Comparison of ENCODE assay signal across 14 cellular contexts in the genomic region with DNA sequence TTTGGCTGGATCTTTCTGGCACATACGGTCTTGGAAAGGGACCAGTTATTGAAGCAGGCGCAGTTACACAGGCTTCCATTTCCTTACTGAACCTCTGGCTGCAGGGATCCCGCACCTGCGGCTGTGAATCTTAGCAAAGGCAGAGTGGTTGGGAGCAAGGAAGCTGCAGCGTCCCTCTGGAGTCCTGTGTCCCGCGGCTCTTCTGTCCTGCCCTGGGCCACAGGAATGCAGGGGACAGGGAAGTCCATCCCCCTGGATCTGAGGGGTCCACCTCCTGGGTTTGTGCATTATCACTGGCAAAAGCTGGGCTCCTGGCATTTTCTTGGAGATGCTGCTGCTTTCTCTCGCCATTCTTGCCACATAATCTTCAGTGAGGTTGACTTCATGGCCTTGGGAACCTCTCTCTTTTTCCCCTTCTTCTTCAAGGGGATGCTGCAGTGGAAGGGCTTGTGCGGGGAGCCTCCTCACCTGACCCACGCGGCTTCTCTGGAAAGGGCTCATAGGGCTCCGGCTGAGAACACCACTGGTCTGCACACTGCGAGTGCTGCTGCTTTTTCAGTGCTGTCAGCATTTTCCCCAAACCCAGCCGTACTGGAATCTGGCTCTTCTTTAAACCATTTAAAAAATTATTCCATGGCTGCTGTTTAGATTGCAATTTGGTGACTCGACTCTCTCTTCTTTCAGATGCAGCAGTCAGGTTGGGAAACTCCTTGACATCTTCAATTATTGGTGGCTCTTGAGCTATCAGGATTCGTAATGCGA.
DNase-seq lines count a peak whose midpoint lies in the region; ATAC-seq and TF ChIP-seq lines count a peak whose summit lies in the region.
"Had no signal": no experiment of that assay in that cellular context is flagged by ENCODE, and none has a peak within 500 bp of the region (broad histone marks: within the 10 kb centered on the region; RNA-seq: fewer than 3 reads in every experiment).

No MANE protein-coding gene starts in this region.

- BruUV-seq in IMR-90 (replicated peaks; lab: Mats Ljungman, UMichigan), result no TSS peak

- no peaks in the 10 kb centered on the region for H3K79me1 ChIP-seq in IMR-90 (ENCODE audit: low read depth in 1 of 2, low read length in 2 of 2)

- no peaks in the 10 kb centered on the region; the same call in 1 of the 2 replicates for H3K9me1 ChIP-seq in IMR-90 (ENCODE audit: insufficient read depth, low read length)

- no peak overlapping the region for H3K4ac ChIP-seq in IMR-90 (ENCODE audit: low read depth, low read length)

- no peak overlapping the region for H4K5ac ChIP-seq in IMR-90 (ENCODE audit: low read depth, low read length)

- TF ChIP-seq CTCF in IMR-90 (conservative IDR thresholded peaks at IDR 0.05; ENCODE audit: low read depth, low read length) (no peak), OCI-LY3 (IDR thresholded peaks at IDR 0.05; ENCODE audit: low read depth, low read length) (no peak), spleen (IDR thresholded peaks at IDR 0.05 in 8 of 11, conservative IDR thresholded peaks at IDR 0.05 in 3 of 11) (no peak), ovary (IDR thresholded peaks at IDR 0.05) (no peak)

- no peak for TF ChIP-seq POLR2A in IMR-90 (IDR thresholded peaks at IDR 0.05; ENCODE audit: low read depth, low read length)
- no peak for TF ChIP-seq POLR2A in spleen (IDR thresholded peaks at IDR 0.05)
- TF ChIP-seq POLR2A in ovary (IDR thresholded peaks at IDR 0.05), result no peak

- no peak for TF ChIP-seq RAD21 in IMR-90 (IDR thresholded peaks at IDR 0.05; ENCODE audit: low read length)

- WGBS in IMR-90 (ENCODE audit: extremely low coverage in 2 of 2, insufficient read length in 1 of 2), 2 experiments, result 100% methylated on average over 3 of the region's 17 CpGs; no CpG with 5 or more reads in 1 of the 2 experiments
- 82 to 92% (median 84%) methylated on average over 16 to 17 of the region's 17 CpGs for WGBS in spleen, 5 donors
- 89 to 90% (median 89%) methylated on average over 17 of the region's 17 CpGs for WGBS in ovary, 3 donors

- H3K4me2 ChIP-seq in IMR-90 (ENCODE audit: low read depth, low read length) (no peak overlapping the region), OCI-LY3 (ENCODE audit: low read length) (no peak overlapping the region)

- peak overlapping the region; percentile 27; the same call in 1 of the 2 replicates for H2AK5ac ChIP-seq in IMR-90 (ENCODE audit: low read depth, low read length)

- no peaks in the 10 kb centered on the region for H3K36me3 ChIP-seq in IMR-90 (ENCODE audit: control insufficient read depth, insufficient read depth, low read length)
- no peaks in the 10 kb centered on the region for H3K36me3 ChIP-seq in OCI-LY3 (replicated peaks; ENCODE audit: low read depth, low read length)
- no peaks in the 10 kb centered on the region for H3K36me3 ChIP-seq in spleen
- H3K36me3 ChIP-seq in ovary, result no peaks in the 10 kb centered on the region
- H3K36me3 ChIP-seq: BE2C had no signal

- CTCF ChIA-PET in IMR-90 (lab: Yijun Ruan, JAX), result no interaction called here

- H2BK15ac ChIP-seq in IMR-90 (ENCODE audit: low read depth, low read length), result no peak overlapping the region

- H3K27me3 ChIP-seq in IMR-90 (ENCODE audit: control insufficient read depth, insufficient read depth, low read length) (no peaks in the 10 kb centered on the region), OCI-LY3 (ENCODE audit: low read depth, low read length) (no peaks in the 10 kb centered on the region), spleen (replicated peaks in 1 of 7) (no peaks in the 10 kb centered on the region), ovary (no peaks in the 10 kb centered on the region)
- H3K27me3 ChIP-seq: BE2C had no signal

- peak overlapping the region; percentile 30; the same call in 1 of the 2 replicates for H2BK120ac ChIP-seq in IMR-90 (ENCODE audit: low read depth, low read length)

- H2AFZ ChIP-seq in IMR-90 (replicated peaks; ENCODE audit: low read length, poor library complexity) (peak overlapping the region; percentile 73), OCI-LY3 (ENCODE audit: low read depth, low read length) (peak overlapping the region; percentile 9; the same call in 1 of the 2 replicates)

- H4K8ac ChIP-seq in IMR-90 (ENCODE audit: low read depth in 2 of 2, low read length in 2 of 2), result no peak overlapping the region

- H3K14ac ChIP-seq in IMR-90 (replicated peaks; ENCODE audit: low read depth, low read length), result no peak overlapping the region

- no peak overlapping the region for H2BK20ac ChIP-seq in IMR-90 (ENCODE audit: low read depth, low read length)

- no peak overlapping the region for H2BK5ac ChIP-seq in IMR-90 (ENCODE audit: low read depth, low read length, poor library complexity, severe bottlenecking)

- H4K20me1 ChIP-seq in IMR-90 (ENCODE audit: insufficient read depth, low read length) (no peaks in the 10 kb centered on the region), OCI-LY3 (ENCODE audit: insufficient read depth, low read length) (no peaks in the 10 kb centered on the region)

- H3K18ac ChIP-seq in IMR-90 (ENCODE audit: low read depth, low read length), result no peak overlapping the region

- H4K91ac ChIP-seq in IMR-90 (ENCODE audit: insufficient read depth, low read depth, low read length), result no peak overlapping the region

- dilution Hi-C loops in IMR-90 (cut with HindIII; ENCODE audit: low sequenced_read_pairs, unreplicated experiment), result no loop called here

- in situ Hi-C loops in IMR-90 (cut with MboI; ENCODE audit: low sequenced_read_pairs), result no loop called here

- H3K23ac ChIP-seq in IMR-90 (ENCODE audit: low read depth, low read length), result no peak overlapping the region

- H3K9me3 ChIP-seq in IMR-90 (ENCODE audit: control insufficient read depth, insufficient read depth, low read length) (no peaks in the 10 kb centered on the region), OCI-LY3 (ENCODE audit: insufficient read depth, low read length) (no peaks in the 10 kb centered on the region), spleen (peaks cover 0 to 10% (median 0%) of the 10 kb centered on the region in 8 donors), ovary (no peaks in the 10 kb centered on the region)
- H3K9me3 ChIP-seq: BE2C had no signal

- H3K9ac ChIP-seq in IMR-90 (ENCODE audit: low read depth, low read length) (no peak overlapping the region), OCI-LY3 (ENCODE audit: low read length) (no peak overlapping the region)

- DNase-seq in IMR-90 (peak; percentile 21), iPS-NIHi7 (ENCODE audit: extremely low spot score) (peak; percentile 9), spleen (peak; percentile 52), ovary (no peak)
- DNase-seq: BE2C, DND-41, GF-D8, HCEC 1CT, HFFc6 had no signal

- H3K4me3 ChIP-seq in IMR-90 (ENCODE audit: insufficient read depth, low read depth, low read length), result no peak overlapping the region
- H3K4me3 ChIP-seq in OCI-LY3 (ENCODE audit: low read length), result no peak overlapping the region
- H3K4me3 ChIP-seq in spleen, result no peak overlapping the region
- no peak overlapping the region for H3K4me3 ChIP-seq in ovary

- POLR2A ChIA-PET in IMR-90 (lab: Charles Lee; ENCODE audit: unreplicated experiment), result no interaction called here

- H3K27ac ChIP-seq in IMR-90 (ENCODE audit: insufficient read depth, low read length), result no peak overlapping the region
- H3K27ac ChIP-seq in OCI-LY3 (ENCODE audit: low read length), result no peak overlapping the region
- no peak overlapping the region for H3K27ac ChIP-seq in spleen
- no peak overlapping the region for H3K27ac ChIP-seq in ovary
- H3K27ac ChIP-seq: C4-2B had no signal

- no peak overlapping the region for H2AK9ac ChIP-seq in IMR-90 (replicated peaks; ENCODE audit: low read depth, low read length, poor library complexity)

- TF ChIP-seq EP300 in ovary (IDR thresholded peaks at IDR 0.05), result no peak

- H3K56ac ChIP-seq in IMR-90 (ENCODE audit: extremely low read depth, insufficient read depth, low read length), result no peak overlapping the region

- ATAC-seq in IMR-90 (ENCODE audit: low read depth) (0 out of 2 replicates have a peak, but pooled peaks have one; percentile 17), GM18519 (IDR thresholded peaks at IDR 0.05; ENCODE audit: low FRiP score, unreplicated experiment) (no peak), GM21825 (IDR thresholded peaks at IDR 0.05; ENCODE audit: unreplicated experiment) (no peak)
- ATAC-seq: HepG2 had no signal

- H3K4me1 ChIP-seq in IMR-90 (ENCODE audit: control insufficient read depth, insufficient read depth, low read length) (no peaks in the 10 kb centered on the region), OCI-LY3 (ENCODE audit: low read length) (no peaks in the 10 kb centered on the region), spleen (no peaks in the 10 kb centered on the region), ovary (ENCODE audit: insufficient read depth) (no peaks in the 10 kb centered on the region)
- H3K4me1 ChIP-seq: BE2C had no signal

- no peaks in the 10 kb centered on the region for H3K79me2 ChIP-seq in OCI-LY3 (ENCODE audit: low read length)

- intact Hi-C loops in IMR-90 (cut with micrococcal nuclease), result loop anchor here (10.0 kb wide), 1 partner anchor 866 kb away; no protein-coding TSS in a partner anchor
- intact Hi-C loops in spleen (cut with DNase I; ENCODE audit: low total_unique reads), result no loop called here
- intact Hi-C loops in ovary (cut with DNase I), result no loop called here

TF ChIP-seq in IMR-90, 13 proteins besides CTCF, POLR2A, EP300 and RAD21:
- TF ChIP-seq, protein P1, sequence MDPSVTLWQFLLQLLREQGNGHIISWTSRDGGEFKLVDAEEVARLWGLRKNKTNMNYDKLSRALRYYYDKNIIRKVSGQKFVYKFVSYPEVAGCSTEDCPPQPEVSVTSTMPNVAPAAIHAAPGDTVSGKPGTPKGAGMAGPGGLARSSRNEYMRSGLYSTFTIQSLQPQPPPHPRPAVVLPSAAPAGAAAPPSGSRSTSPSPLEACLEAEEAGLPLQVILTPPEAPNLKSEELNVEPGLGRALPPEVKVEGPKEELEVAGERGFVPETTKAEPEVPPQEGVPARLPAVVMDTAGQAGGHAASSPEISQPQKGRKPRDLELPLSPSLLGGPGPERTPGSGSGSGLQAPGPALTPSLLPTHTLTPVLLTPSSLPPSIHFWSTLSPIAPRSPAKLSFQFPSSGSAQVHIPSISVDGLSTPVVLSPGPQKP (IDR thresholded peaks at IDR 0.05; ENCODE audit: borderline replicate concordance, low read depth, low read length), result no peak
- TF ChIP-seq MAFK (IDR thresholded peaks at IDR 0.05; ENCODE audit: low read depth, low read length), result peak; percentile 53; the same call in 1 of the 2 replicates

Comparison
In these comparisons a context has a peak if more than half of its experiments do, and no peak if none do; other contexts are left out.
1. DNase-seq: peak in IMR-90 (single experiment), iPS-NIHi7 (single experiment) and spleen (single experiment); none in ovary (0 of 5).